Comparison of ENCODE assay signal across 8 cellular contexts in the genomic region with DNA sequence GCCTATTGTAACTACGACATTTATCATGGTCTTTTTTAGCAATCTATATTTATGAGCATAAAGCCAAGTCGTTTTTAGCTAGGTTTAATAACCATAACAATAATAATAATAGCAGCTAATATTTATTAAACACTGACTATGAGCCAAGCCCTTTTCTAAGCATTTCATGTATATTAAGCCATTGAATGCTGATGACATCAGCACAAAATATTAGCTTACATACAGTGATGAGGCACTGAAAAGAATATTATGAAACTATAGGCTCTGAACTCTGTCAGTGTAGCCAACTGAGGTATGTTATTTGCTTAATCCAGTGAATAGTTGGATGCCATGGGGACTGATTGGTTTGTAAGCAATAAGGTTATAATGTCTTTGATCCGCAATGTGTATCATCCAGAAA.
"Had no signal": no experiment of that assay in that cellular context is flagged by ENCODE, and none has a peak within 500 bp of the region (broad histone marks: within the 10 kb centered on the region; RNA-seq: fewer than 3 reads in every experiment).

No MANE protein-coding gene starts in this region.

- H3K4me3 ChIP-seq: GM12878 had no signal

- ATAC-seq: GM12878 had no signal

- DNase-seq: GDM1, GF-D8 had no signal

- FAIRE-seq: G401.6, GM12878, GM12891, GM12892, GM18507, GM19239 had no signal
